ENCODE assay signal across 16 cellular contexts in genomic region chr6:110359554-110359953, GRCh38. TPM values are rescaled to one million over a fixed set of nuclear protein-coding genes. Genes with fewer than 3 reads are reported as not detected.
DNase-seq lines count a peak whose midpoint lies in the region; ATAC-seq and TF ChIP-seq lines count a peak whose summit lies in the region.
"Had no signal": no experiment of that assay in that cellular context is flagged by ENCODE, and none has a peak within 500 bp of the region (broad histone marks: within the 10 kb centered on the region; RNA-seq: fewer than 3 reads in every experiment).

No MANE protein-coding gene starts in this region.

- peak; percentile 59 to 61 for DNase-seq in NCI-H526 (lab: John Stamatoyannopoulos, UW)
- no peak for DNase-seq in ascending aorta (ENCODE audit: low spot score in 2 of 2)
- DNase-seq in memory B cell (ENCODE audit: low spot score in 2 of 2), result no peak
- no peak for DNase-seq in stomach
- no peak for DNase-seq in superior temporal gyrus (ENCODE audit: extremely low spot score)
- no peak for DNase-seq in activated CD8-positive, alpha-beta memory T cell treated with anti-CD3 and anti-CD28 coated beads, Interleukin-2, amount 10 ng/mL, durations not matched to agents 7 days and 5 days
- DNase-seq in effector CD4-positive, alpha-beta T cell, result no peak
- DNase-seq: activated CD4-positive, alpha-beta T cell treated with anti-CD3 and anti-CD28 coated beads, Interleukin-2, amount 50 U/mL, for 1 hour; foreskin melanocyte; left ventricle myocardium inferior; MG63; NCI-H524 treated with DMSO at 0.1 percent for 48 hours; OCI-M1; SJCRH30; substantia nigra had no signal

- no peaks in the 10 kb centered on the region for H3K36me3 Mint-ChIP-seq in memory B cell
- no peaks in the 10 kb centered on the region for H3K36me3 Mint-ChIP-seq in activated CD8-positive, alpha-beta memory T cell treated with anti-CD3 and anti-CD28 coated beads, Interleukin-2, amount 10 ng/mL, durations not matched to agents 7 days and 5 days

- H3K4me3 ChIP-seq in ascending aorta (no peak overlapping the region), stomach (no peak overlapping the region)
- H3K4me3 ChIP-seq: left ventricle myocardium inferior, MG63, SJCRH30 had no signal

- H3K9me3 ChIP-seq in ascending aorta (no peaks in the 10 kb centered on the region), stomach (no peaks in the 10 kb centered on the region)
- H3K9me3 ChIP-seq: left ventricle myocardium inferior, MG63, SJCRH30 had no signal

- peaks cover 30% of the 10 kb centered on the region for H3K27me3 Mint-ChIP-seq in memory B cell
- H3K27me3 Mint-ChIP-seq in activated CD8-positive, alpha-beta memory T cell treated with anti-CD3 and anti-CD28 coated beads, Interleukin-2, amount 10 ng/mL, durations not matched to agents 7 days and 5 days, result peaks cover 62% of the 10 kb centered on the region

- H3K27me3 ChIP-seq in ascending aorta (no peaks in the 10 kb centered on the region), stomach (peaks cover 0 to 30% (median 20%) of the 10 kb centered on the region in 3 donors)
- H3K27me3 ChIP-seq: SJCRH30 had no signal

- H3K4me1 ChIP-seq in ascending aorta (peaks cover 12 to 20% of the 10 kb centered on the region in 2 donors), stomach (peaks cover 6 to 43% (median 18%) of the 10 kb centered on the region in 4 donors)
- H3K4me1 ChIP-seq: SJCRH30 had no signal

- ATAC-seq in memory B cell (ENCODE audit: low read depth), result no peak
- ATAC-seq in activated CD8-positive, alpha-beta memory T cell treated with anti-CD3 and anti-CD28 coated beads, Interleukin-2, amount 10 ng/mL, durations not matched to agents 7 days and 5 days, result no peak

- TF ChIP-seq EP300 in stomach (IDR thresholded peaks at IDR 0.05), result no peak

- H3K36me3 ChIP-seq in ascending aorta (no peaks in the 10 kb centered on the region), stomach (no peaks in the 10 kb centered on the region)
- H3K36me3 ChIP-seq: left ventricle myocardium inferior, MG63, SJCRH30 had no signal

- H3K9me3 Mint-ChIP-seq in memory B cell, result no peaks in the 10 kb centered on the region
- H3K9me3 Mint-ChIP-seq in activated CD8-positive, alpha-beta memory T cell treated with anti-CD3 and anti-CD28 coated beads, Interleukin-2, amount 10 ng/mL, durations not matched to agents 7 days and 5 days (ENCODE audit: low read depth), result no peaks in the 10 kb centered on the region

- H3K27ac ChIP-seq in ascending aorta (peak overlapping the region; percentile 95 to 96), stomach (peak overlapping the region in 4 of 5 donors; percentile 50 to 92 (median 84))
- H3K27ac ChIP-seq: left ventricle myocardium inferior, SJCRH30 had no signal

- intact Hi-C loops in ascending aorta (cut with DNase I) (loop anchor here (10.0 kb wide), 1 partner anchor 1055 kb away; no protein-coding TSS in a partner anchor), stomach (cut with DNase I; ENCODE audit: low total_unique reads) (no loop called here)

- no peak overlapping the region for H3K27ac Mint-ChIP-seq in memory B cell
- H3K27ac Mint-ChIP-seq in activated CD8-positive, alpha-beta memory T cell treated with anti-CD3 and anti-CD28 coated beads, Interleukin-2, amount 10 ng/mL, durations not matched to agents 7 days and 5 days, result no peak overlapping the region

- H3K4me3 Mint-ChIP-seq in memory B cell, result peak overlapping the region; percentile 18
- H3K4me3 Mint-ChIP-seq in activated CD8-positive, alpha-beta memory T cell treated with anti-CD3 and anti-CD28 coated beads, Interleukin-2, amount 10 ng/mL, durations not matched to agents 7 days and 5 days, result no peak overlapping the region

- TF ChIP-seq POLR2A in stomach (IDR thresholded peaks at IDR 0.05), result no peak

- WGBS in stomach, 5 donors, result 51 to 70% (median 63%) methylated on average over 5 of the region's 5 CpGs

- CTCF ChIA-PET in activated CD8-positive, alpha-beta memory T cell treated with anti-CD3 and anti-CD28 coated beads, Interleukin-2, amount 10 ng/mL, durations not matched to agents 7 days and 5 days (lab: Charles Lee), result no interaction called here

- TF ChIP-seq CTCF in ascending aorta (IDR thresholded peaks at IDR 0.05) (no peak), stomach (IDR thresholded peaks at IDR 0.05) (no peak)

- peaks cover 9% of the 10 kb centered on the region for H3K4me1 Mint-ChIP-seq in memory B cell
- H3K4me1 Mint-ChIP-seq in activated CD8-positive, alpha-beta memory T cell treated with anti-CD3 and anti-CD28 coated beads, Interleukin-2, amount 10 ng/mL, durations not matched to agents 7 days and 5 days, result peaks cover 1% of the 10 kb centered on the region

RNA-seq across cellular contexts. Expression of gene METTL24, which starts 1.4 kb away (rescaled TPM):
- total RNA-seq in ascending aorta (2.0 TPM), stomach (10 to 100 TPM in 2 of 5 donors, 1 to 10 TPM in 2, not detected in 1; 2.8 to 25.8 (median 9.5) TPM)
- polyA plus RNA-seq in stomach, result 1 to 10 TPM in 1 of 3 donors, under 1 TPM in 2; 0.55 to 1.7 (median 0.87) TPM
- total RNA-seq in activated CD8-positive, alpha-beta memory T cell treated with anti-CD3 and anti-CD28 coated beads, Interleukin-2, amount 10 ng/mL, durations not matched to agents 7 days and 5 days, result not detected
- total RNA-seq: endothelial cell of umbilical vein, SJCRH30 had no signal
- polyA plus RNA-seq: endothelial cell of umbilical vein had no signal

RNA-seq across cellular contexts. Expression of gene DDO, which starts 55.8 kb away (rescaled TPM):
- total RNA-seq in ascending aorta, result 0.32 TPM
- 1 to 10 TPM in 2 of 5 donors, not detected in 3; 1.8 to 4.1 TPM for total RNA-seq in stomach
- 1 to 10 TPM in 1 of 3 donors, under 1 TPM in 2; 0.40 to 1.2 (median 0.44) TPM for polyA plus RNA-seq in stomach
- not detected for total RNA-seq in activated CD8-positive, alpha-beta memory T cell treated with anti-CD3 and anti-CD28 coated beads, Interleukin-2, amount 10 ng/mL, durations not matched to agents 7 days and 5 days
- total RNA-seq: endothelial cell of umbilical vein had no signal
- polyA plus RNA-seq: endothelial cell of umbilical vein had no signal

Comparison
In these comparisons a context has a peak if more than half of its experiments do, and no peak if none do; other contexts are left out.
1. DNase-seq: peak in NCI-H526 (2 of 2); none in ascending aorta (0 of 2), memory B cell (0 of 2), stomach (single experiment), superior temporal gyrus (single experiment), activated CD8-positive, alpha-beta memory T cell treated with anti-CD3 and anti-CD28 coated beads, Interleukin-2, amount 10 ng/mL, durations not matched to agents 7 days and 5 days (single experiment) and effector CD4-positive, alpha-beta T cell (single experiment).